In the genomic region with DNA sequence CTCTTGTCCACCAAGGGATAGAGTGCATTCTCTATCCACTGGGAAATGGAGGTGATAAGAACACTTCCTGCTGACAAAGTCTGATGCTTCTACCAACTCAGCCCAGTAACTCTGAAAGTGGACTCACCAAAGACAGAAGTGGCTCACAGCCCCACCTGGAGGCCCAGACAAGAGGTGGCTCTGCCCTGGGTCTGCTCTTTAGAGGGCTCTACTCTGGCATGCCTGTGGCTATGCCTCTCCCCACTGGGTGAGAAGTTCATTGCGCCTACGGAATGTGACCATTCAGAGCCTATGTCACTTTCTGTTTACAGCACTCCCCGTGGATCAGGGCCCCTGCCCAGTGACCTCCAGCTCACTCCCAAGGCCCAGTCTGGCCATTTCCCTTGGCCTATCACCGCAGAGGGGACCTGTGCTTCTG, we compare ENCODE assay signal across 14 cellular contexts. TPM values are rescaled to one million over a fixed set of nuclear protein-coding genes. Genes with fewer than 3 reads are reported as not detected.
DNase-seq lines count a peak whose midpoint lies in the region; ATAC-seq and TF ChIP-seq lines count a peak whose summit lies in the region.
"Had no signal": no experiment of that assay in that cellular context is flagged by ENCODE, and none has a peak within 500 bp of the region (broad histone marks: within the 10 kb centered on the region; RNA-seq: fewer than 3 reads in every experiment).

No MANE protein-coding gene starts in this region.

- no peak overlapping the region for H3K4me3 ChIP-seq in brain microvascular endothelial cell (ENCODE audit: low read depth, low read length)
- no peak overlapping the region for H3K4me3 ChIP-seq in dorsolateral prefrontal cortex
- H3K4me3 ChIP-seq: ascending aorta had no signal

- H3K27ac Mint-ChIP-seq in osteocyte (ENCODE audit: unreplicated experiment) = no peak overlapping the region
- H3K27ac Mint-ChIP-seq: stimulated activated effector memory CD8-positive, alpha-beta T cell treated with anti-CD3 and anti-CD28 coated beads, Interleukin-12 subunit alpha, Interleukin-12 subunit beta, amount 100 ng/mL, for 72 hours had no signal

- CTCF ChIA-PET in RWPE1 (lab: Yijun Ruan, JAX) = interaction anchor here (0.6 kb wide), 1 partner anchor 16 kb away, joined by 3 read pairs; no protein-coding TSS in a partner anchor

- POLR2A ChIA-PET in RWPE1 (lab: Yijun Ruan, JAX; ENCODE audit: low non-redundant PET) = no interaction called here

- peaks cover 5% of the 10 kb centered on the region for H3K9me3 Mint-ChIP-seq in osteocyte (ENCODE audit: unreplicated experiment)
- H3K9me3 Mint-ChIP-seq: stimulated activated effector memory CD8-positive, alpha-beta T cell treated with anti-CD3 and anti-CD28 coated beads, Interleukin-12 subunit alpha, Interleukin-12 subunit beta, amount 100 ng/mL, for 72 hours had no signal

- H3K4me3 Mint-ChIP-seq in osteocyte (ENCODE audit: unreplicated experiment) = no peak overlapping the region
- H3K4me3 Mint-ChIP-seq: stimulated activated effector memory CD8-positive, alpha-beta T cell treated with anti-CD3 and anti-CD28 coated beads, Interleukin-12 subunit alpha, Interleukin-12 subunit beta, amount 100 ng/mL, for 72 hours had no signal

- TF ChIP-seq CTCF in brain microvascular endothelial cell (IDR thresholded peaks at IDR 0.05; ENCODE audit: low read depth, low read length, missing control alignments) (peak; percentile 61), RWPE1 (conservative IDR thresholded peaks at IDR 0.05; ENCODE audit: low read depth) (no peak), dorsolateral prefrontal cortex (IDR thresholded peaks at IDR 0.05 in 54 of 56, conservative IDR thresholded peaks at IDR 0.05 in 2 of 56; ENCODE audit: low read depth in 1 of 56, partially characterized antibody in 56 of 56) (no peak), osteocyte (IDR thresholded peaks at IDR 0.05) (no peak)

- no peaks in the 10 kb centered on the region for H3K36me3 ChIP-seq in brain microvascular endothelial cell (replicated peaks)
- H3K36me3 ChIP-seq: ascending aorta, neutrophil had no signal

- DNase-seq in ELF-1 (ENCODE audit: low read depth, low spot score) = peak; percentile 36
- peak; percentile 55 for DNase-seq in HT1080 (ENCODE audit: low read depth)
- no peak for DNase-seq in brain microvascular endothelial cell
- no peak for DNase-seq in left colon
- DNase-seq in RWPE1 (ENCODE audit: low spot score) = no peak
- no peak for DNase-seq in GDM1 (lab: John Stamatoyannopoulos, UW)
- no peak for DNase-seq in dorsolateral prefrontal cortex
- DNase-seq in osteocyte (ENCODE audit: extremely low spot score, unreplicated experiment) = no peak
- DNase-seq: kidney glomerular epithelial cell, NCI-H1694 treated with DMSO at 0.1 percent for 48 hours had no signal

- no peak overlapping the region for H3K27ac ChIP-seq in brain microvascular endothelial cell
- no peak overlapping the region for H3K27ac ChIP-seq in RWPE1
- H3K27ac ChIP-seq in dorsolateral prefrontal cortex = no peak overlapping the region
- H3K27ac ChIP-seq: ascending aorta, epithelial cell of prostate, neutrophil had no signal

- intact Hi-C loops in left colon (cut with DNase I, micrococcal nuclease) = no loop called here
- intact Hi-C loops in dorsolateral prefrontal cortex (cut with DNase I) = no loop called here

- no peaks in the 10 kb centered on the region for H3K27me3 Mint-ChIP-seq in osteocyte (ENCODE audit: unreplicated experiment)

- H3K27me3 ChIP-seq in brain microvascular endothelial cell (replicated peaks) = no peaks in the 10 kb centered on the region
- peaks cover 0 to 8% (median 0%) of the 10 kb centered on the region in 45 donors for H3K27me3 ChIP-seq in dorsolateral prefrontal cortex
- H3K27me3 ChIP-seq: ascending aorta, neutrophil had no signal

- no peaks in the 10 kb centered on the region for H3K36me3 Mint-ChIP-seq in osteocyte (ENCODE audit: unreplicated experiment)
- H3K36me3 Mint-ChIP-seq: stimulated activated effector memory CD8-positive, alpha-beta T cell treated with anti-CD3 and anti-CD28 coated beads, Interleukin-12 subunit alpha, Interleukin-12 subunit beta, amount 100 ng/mL, for 72 hours had no signal

- H3K4me1 Mint-ChIP-seq in osteocyte (ENCODE audit: unreplicated experiment) = peaks cover 6% of the 10 kb centered on the region

- in situ Hi-C loops in brain microvascular endothelial cell (cut with HindIII; ENCODE audit: low pct_ligation_motif_present, low sequenced_read_pairs) = no loop called here

- peak; percentile 59 for ATAC-seq in left colon
- ATAC-seq: stimulated activated effector memory CD8-positive, alpha-beta T cell treated with anti-CD3 and anti-CD28 coated beads, Interleukin-12 subunit alpha, Interleukin-12 subunit beta, amount 100 ng/mL, for 72 hours had no signal

RNA-seq across cellular contexts. Expression of a gene that starts 13.5 kb away (rescaled TPM):
- total RNA-seq in HT1080 (2014; rRNA removed; shearing (Covaris generic)) = 3.1 and 3.7 TPM in 2 replicates
- polyA plus RNA-seq in HT1080 (2015; cell fraction: cytosol; rRNA removed) = 1.2 and 1.6 TPM in 2 replicates
- 2.0 and 3.0 TPM in 2 replicates for polyA plus RNA-seq in HT1080 (2015; cell fraction: nucleus; rRNA removed)
- total RNA-seq in left colon = 10 to 100 TPM; 47.4 to 75.2 TPM
- not detected for total RNA-seq in dorsolateral prefrontal cortex
- 0.78 and 0.99 TPM in 2 replicates for total RNA-seq in osteocyte
- total RNA-seq: ascending aorta had no signal

Comparison
In these comparisons a context has a peak if more than half of its experiments do, and no peak if none do; other contexts are left out.
1. DNase-seq: peak in ELF-1 (single experiment) and HT1080 (single experiment); none in brain microvascular endothelial cell (single experiment), left colon (0 of 2), RWPE1 (single experiment), GDM1 (single experiment), dorsolateral prefrontal cortex (0 of 10) and osteocyte (single experiment).
2. RNA of a gene that starts 13.5 kb away (total RNA-seq): 47.4 to 75.2 TPM in left colon; 3.1 to 3.7 TPM in HT1080, 0.78 to 0.99 TPM in osteocyte and not detected in dorsolateral prefrontal cortex; every median in the first group is over 10 times any median in the second.